8 cellular contexts compared by ENCODE assay signal in genomic region chr20:43456809-43457639, GRCh38. TPM values are rescaled to one million over a fixed set of nuclear protein-coding genes. Genes with fewer than 3 reads are reported as not detected.
DNase-seq lines count a peak whose midpoint lies in the region; ATAC-seq, FAIRE-seq and TF ChIP-seq lines count a peak whose summit lies in the region.

No MANE protein-coding gene starts in this region.

- H2AK9ac ChIP-seq in IMR-90 (replicated peaks; ENCODE audit: low read depth, low read length, poor library complexity), result no peak overlapping the region

- H3K9ac ChIP-seq in IMR-90 (ENCODE audit: low read depth, low read length) (peak overlapping the region; percentile 82), mucosa of rectum (ENCODE audit: low read depth in 1 of 2, low read length in 2 of 2) (peak overlapping the region; percentile 98 to 100)

- H3K4me1 ChIP-seq in IMR-90 (ENCODE audit: control insufficient read depth, insufficient read depth, low read length), result peaks cover 4% of the 10 kb centered on the region; the same call in 1 of the 2 replicates
- H3K4me1 ChIP-seq in mucosa of rectum (ENCODE audit: control insufficient read depth in 2 of 2, insufficient read depth in 2 of 2, low read length in 2 of 2), result peaks cover 7 to 8% of the 10 kb centered on the region in 2 donors

- H2BK20ac ChIP-seq in IMR-90 (ENCODE audit: low read depth, low read length), result no peak overlapping the region

- no peak overlapping the region for H2AK5ac ChIP-seq in IMR-90 (ENCODE audit: low read depth, low read length)

- peak overlapping the region; percentile 97; the same call in 1 of the 2 replicates for H4K91ac ChIP-seq in IMR-90 (ENCODE audit: insufficient read depth, low read depth, low read length)

- H3K18ac ChIP-seq in IMR-90 (ENCODE audit: low read depth, low read length), result no peak overlapping the region

- no peak for TF ChIP-seq POLR2A in IMR-90 (IDR thresholded peaks at IDR 0.05; ENCODE audit: low read depth, low read length)

- H2BK120ac ChIP-seq in IMR-90 (ENCODE audit: low read depth, low read length), result peak overlapping the region; percentile 43; the same call in 1 of the 2 replicates

- H4K5ac ChIP-seq in IMR-90 (ENCODE audit: low read depth, low read length), result peak overlapping the region; percentile 31; the same call in 1 of the 2 replicates

- CTCF ChIA-PET in IMR-90 (lab: Yijun Ruan, JAX), result no interaction called here

- H3K4me3 Mint-ChIP-seq in activated T-cell treated with anti-CD3 and anti-CD28 coated beads, Interleukin-2, amount 50 U/mL, for 4 hours, result peak overlapping the region; percentile 91

- H4K8ac ChIP-seq in IMR-90 (ENCODE audit: low read depth in 2 of 2, low read length in 2 of 2), result peak overlapping the region; percentile 92 to 97

- H3K36me3 ChIP-seq in IMR-90 (ENCODE audit: control insufficient read depth, insufficient read depth, low read length) (peaks cover 22% of the 10 kb centered on the region), mucosa of rectum (ENCODE audit: control insufficient read depth in 2 of 2, insufficient read depth in 2 of 2, low read length in 2 of 2) (peaks cover 20 to 26% of the 10 kb centered on the region in 2 donors)

- TF ChIP-seq CTCF in D721Med (IDR thresholded peaks at IDR 0.05; ENCODE audit: insufficient read depth, missing control alignments) (no peak), IMR-90 (conservative IDR thresholded peaks at IDR 0.05; ENCODE audit: low read depth, low read length) (no peak)

- H3K27ac ChIP-seq in IMR-90 (ENCODE audit: insufficient read depth, low read length) (peak overlapping the region; percentile 98), mucosa of rectum (ENCODE audit: low read depth in 2 of 2, low read length in 2 of 2) (peak overlapping the region; percentile 100)

- peak overlapping the region; percentile 95 for H3K4me2 ChIP-seq in IMR-90 (ENCODE audit: low read depth, low read length)

- H3K27me3 Mint-ChIP-seq in activated T-cell treated with anti-CD3 and anti-CD28 coated beads, Interleukin-2, amount 50 U/mL, for 4 hours (ENCODE audit: low read depth), result peaks cover 6% of the 10 kb centered on the region

- FAIRE-seq in D721Med (lab: Jason Lieb, UNC), result no peak

- no peak for TF ChIP-seq RAD21 in IMR-90 (IDR thresholded peaks at IDR 0.05; ENCODE audit: low read length)

- dilution Hi-C loops in IMR-90 (cut with HindIII; ENCODE audit: low sequenced_read_pairs, unreplicated experiment), result no loop called here

- H3K9me3 Mint-ChIP-seq in activated T-cell treated with anti-CD3 and anti-CD28 coated beads, Interleukin-2, amount 50 U/mL, for 4 hours, result no peaks in the 10 kb centered on the region

- peaks cover 27% of the 10 kb centered on the region for H3K36me3 Mint-ChIP-seq in activated T-cell treated with anti-CD3 and anti-CD28 coated beads, Interleukin-2, amount 50 U/mL, for 4 hours (ENCODE audit: insufficient read depth)

- in situ Hi-C loops in IMR-90 (cut with MboI; ENCODE audit: low sequenced_read_pairs), result loop anchor here (10.0 kb wide), 1 partner anchor 638 kb away; no protein-coding TSS in a partner anchor

- H4K20me1 ChIP-seq in IMR-90 (ENCODE audit: insufficient read depth, low read length), result peaks cover 36% of the 10 kb centered on the region

- 0% methylated on average over 9 of the region's 53 CpGs; no CpG with 5 or more reads in 1 of the 2 experiments for WGBS in IMR-90 (ENCODE audit: extremely low coverage in 2 of 2, insufficient read length in 1 of 2), 2 experiments

- peak overlapping the region; percentile 77 for H3K4ac ChIP-seq in IMR-90 (ENCODE audit: low read depth, low read length)

- H3K56ac ChIP-seq in IMR-90 (ENCODE audit: extremely low read depth, insufficient read depth, low read length), result peak overlapping the region; percentile 72; the same call in 1 of the 2 replicates

- no peak overlapping the region; the same call in 1 of the 2 replicates for H3K23ac ChIP-seq in IMR-90 (ENCODE audit: low read depth, low read length)

- peaks cover 2% of the 10 kb centered on the region; the same call in 1 of the 2 replicates for H3K27me3 ChIP-seq in IMR-90 (ENCODE audit: control insufficient read depth, insufficient read depth, low read length)
- H3K27me3 ChIP-seq in mucosa of rectum (ENCODE audit: control insufficient read depth in 2 of 2, insufficient read depth in 2 of 2, low read length in 2 of 2), result no peaks in the 10 kb centered on the region

- H2BK15ac ChIP-seq in IMR-90 (ENCODE audit: low read depth, low read length), result no peak overlapping the region; the same call in 2 of the 3 replicates

- H3K9me1 ChIP-seq in IMR-90 (ENCODE audit: insufficient read depth, low read length), result peaks cover 3% of the 10 kb centered on the region

- H2AFZ ChIP-seq in IMR-90 (replicated peaks; ENCODE audit: low read length, poor library complexity), result peak overlapping the region; percentile 96

- peak; percentile 79 for ATAC-seq in GM21576 (IDR thresholded peaks at IDR 0.05; ENCODE audit: unreplicated experiment)
- ATAC-seq in IMR-90 (ENCODE audit: low read depth), result peak; percentile 87
- ATAC-seq in activated T-cell treated with anti-CD3 and anti-CD28 coated beads, Interleukin-2, amount 50 U/mL, for 4 hours, result peak; percentile 83 to 84
- peak; percentile 77 for ATAC-seq in esophagus mucosa

- peak overlapping the region; percentile 75 for H2BK5ac ChIP-seq in IMR-90 (ENCODE audit: low read depth, low read length, poor library complexity, severe bottlenecking)

- H3K4me3 ChIP-seq in IMR-90 (ENCODE audit: insufficient read depth, low read depth, low read length) (peak overlapping the region; percentile 54), mucosa of rectum (ENCODE audit: low read length in 2 of 2) (peak overlapping the region; percentile 93 to 96)

- intact Hi-C loops in IMR-90 (cut with micrococcal nuclease), result loop anchor here (10.0 kb wide), 1 partner anchor 748 kb away; no protein-coding TSS in a partner anchor

- H3K4me1 Mint-ChIP-seq in activated T-cell treated with anti-CD3 and anti-CD28 coated beads, Interleukin-2, amount 50 U/mL, for 4 hours (ENCODE audit: low read depth), result peaks cover 27% of the 10 kb centered on the region

- DNase-seq in D721Med (ENCODE audit: insufficient read length, low spot score), result peak; percentile 92
- DNase-seq in IMR-90, result peak; percentile 93
- DNase-seq in OCI-M1 (lab: John Stamatoyannopoulos, UW), result peak; percentile 94
- DNase-seq in activated T-cell treated with anti-CD3 and anti-CD28 coated beads, Interleukin-2, amount 50 U/mL, for 4 hours, result peak; percentile 78
- peak; percentile 74 for DNase-seq in stimulated activated CD8-positive, alpha-beta memory T cell treated with anti-CD3 and anti-CD28 coated beads, Interleukin-4, amount 100 ng/mL, for 24 hours (ENCODE audit: low read depth)

- POLR2A ChIA-PET in IMR-90 (lab: Charles Lee; ENCODE audit: unreplicated experiment), result interaction anchor here (0.5 to 0.7 kb wide), 5 partner anchors 8 to 1631 kb away, joined by 3 to 8 read pairs (median 3); no protein-coding TSS in a partner anchor

- H3K9me3 ChIP-seq in IMR-90 (ENCODE audit: control insufficient read depth, insufficient read depth, low read length), result no peaks in the 10 kb centered on the region
- no peaks in the 10 kb centered on the region for H3K9me3 ChIP-seq in mucosa of rectum (ENCODE audit: control insufficient read depth in 2 of 2, low read length in 2 of 2)

- H3K79me1 ChIP-seq in IMR-90 (ENCODE audit: low read depth in 1 of 2, low read length in 2 of 2), result peaks cover 12 to 24% of the 10 kb centered on the region in 2 experiments; a peak in 3 of 4 replicates

- no TSS peak for BruUV-seq in IMR-90 (replicated peaks; lab: Mats Ljungman, UMichigan)

- H3K14ac ChIP-seq in IMR-90 (replicated peaks; ENCODE audit: low read depth, low read length), result peak overlapping the region; percentile 73; the same call in 1 of the 2 replicates

TF ChIP-seq in IMR-90, 13 proteins besides CTCF, POLR2A, EP300 and RAD21:
- TF ChIP-seq ELK1 (IDR thresholded peaks at IDR 0.05; ENCODE audit: borderline replicate concordance, low read depth, low read length) (no peak), MXI1 (IDR thresholded peaks at IDR 0.05; ENCODE audit: borderline replicate concordance, low read depth, low read length) (peak; percentile 33; the same call in 1 of the 2 replicates)

RNA-seq across cellular contexts. Expression of gene SRSF6, which starts 0.7 kb away (rescaled TPM):
- total RNA-seq in IMR-90 (2012; rRNA removed) (72.4 and 74.2 TPM in 2 replicates), esophagus mucosa (75.8 TPM)
- polyA plus RNA-seq in IMR-90 (2012; rRNA removed), result 116 and 134 TPM in 2 replicates
- polyA plus RNA-seq in IMR-90 (2012; cell fraction: cytosol; rRNA removed), result 27.8 and 48.5 TPM in 2 replicates
- polyA plus RNA-seq in IMR-90 (2012; cell fraction: nucleus; rRNA removed; ENCODE audit: low replicate concordance), result 79.1 and 499 TPM in 2 replicates
- total RNA-seq in activated T-cell treated with anti-CD3 and anti-CD28 coated beads, Interleukin-2, amount 50 U/mL, for 4 hours, result 100 to 1,000 TPM; 280 to 299 (median 287) TPM

RNA-seq across cellular contexts. Expression of gene L3MBTL1, which starts 50.5 kb away (rescaled TPM):
- total RNA-seq in IMR-90 (2012; rRNA removed), result 1.7 and 2.2 TPM in 2 replicates
- polyA plus RNA-seq in IMR-90 (2012; rRNA removed), result 4.3 and 4.5 TPM in 2 replicates
- polyA plus RNA-seq in IMR-90 (2012; cell fraction: cytosol; rRNA removed), result 1.1 TPM in 2 replicates
- polyA plus RNA-seq in IMR-90 (2012; cell fraction: nucleus; rRNA removed; ENCODE audit: low replicate concordance), result 38.8 and 40.5 TPM in 2 replicates
- total RNA-seq in activated T-cell treated with anti-CD3 and anti-CD28 coated beads, Interleukin-2, amount 50 U/mL, for 4 hours, result 1 to 10 TPM; 3.9 to 4.0 (median 4.0) TPM
- 4.9 TPM for total RNA-seq in esophagus mucosa

Comparison
In these comparisons a context has a peak if more than half of its experiments do, and no peak if none do; other contexts are left out.
1. Peak in every context shown above with its lines: DNase-seq, ATAC-seq, H3K4me3 ChIP-seq and H3K27ac ChIP-seq.